Comparison of ENCODE assay signal across 8 cellular contexts in genomic region chr17:77957869-77958715, GRCh38. TPM values are rescaled to one million over a fixed set of nuclear protein-coding genes. Genes with fewer than 3 reads are reported as not detected.
DNase-seq lines count a peak whose midpoint lies in the region; ATAC-seq and TF ChIP-seq lines count a peak whose summit lies in the region.

Gene TNRC6C (plus strand): TSS chr17:77958703. CDS start chr17:78004207, 45,504 bp downstream.

- H3K4me3 ChIP-seq in mucosa of rectum (ENCODE audit: low read length in 2 of 2): peak within 1 kb of the TSS; percentile 81 to 82

- H3K27ac ChIP-seq in mucosa of rectum (ENCODE audit: low read depth in 2 of 2, low read length in 2 of 2): peak within 1 kb of the TSS; percentile 38 to 53

- H3K4me1 Mint-ChIP-seq in activated T-cell treated with anti-CD3 and anti-CD28 coated beads, Interleukin-2, amount 50 U/mL, for 24 hours (ENCODE audit: low read depth): peaks cover 46% of the 10 kb centered on the region

- H3K9me3 ChIP-seq in mucosa of rectum (ENCODE audit: control insufficient read depth in 2 of 2, low read length in 2 of 2): no peaks in the 10 kb centered on the region

- peaks cover 5% of the 10 kb centered on the region for H3K27me3 Mint-ChIP-seq in activated T-cell treated with anti-CD3 and anti-CD28 coated beads, Interleukin-2, amount 50 U/mL, for 24 hours

- no peak for TF ChIP-seq RAD21 in Ishikawa (IDR thresholded peaks at IDR 0.05; ENCODE audit: low read depth)

- H3K4me3 Mint-ChIP-seq in activated T-cell treated with anti-CD3 and anti-CD28 coated beads, Interleukin-2, amount 50 U/mL, for 24 hours: peak within 1 kb of the TSS; percentile 92

- H3K9me3 Mint-ChIP-seq in activated T-cell treated with anti-CD3 and anti-CD28 coated beads, Interleukin-2, amount 50 U/mL, for 24 hours: no peaks in the 10 kb centered on the region

- peak within 1 kb of the TSS; percentile 90 for H3K27ac Mint-ChIP-seq in activated T-cell treated with anti-CD3 and anti-CD28 coated beads, Interleukin-2, amount 50 U/mL, for 24 hours

- H3K27me3 ChIP-seq in mucosa of rectum (ENCODE audit: control insufficient read depth in 2 of 2, insufficient read depth in 2 of 2, low read length in 2 of 2): peaks cover 11 to 13% of the 10 kb centered on the region in 2 donors

- peak; percentile 84 for ATAC-seq in GM21529 (IDR thresholded peaks at IDR 0.05; ENCODE audit: unreplicated experiment)

- peaks cover 14 to 15% of the 10 kb centered on the region in 2 donors for H3K4me1 ChIP-seq in mucosa of rectum (ENCODE audit: control insufficient read depth in 2 of 2, insufficient read depth in 2 of 2, low read length in 2 of 2)

- DNase-seq in DMS153 (lab: John Stamatoyannopoulos, UW): peak; percentile 97
- peak; percentile 99 for DNase-seq in activated T-cell treated with anti-CD3 and anti-CD28 coated beads, Interleukin-2, amount 50 U/mL, for 24 hours
- DNase-seq in erythroblast (lab: John Stamatoyannopoulos, UW): peak; percentile 100
- peak; percentile 99 to 100 for DNase-seq in stimulated activated CD8-positive, alpha-beta memory T cell treated with anti-CD3 and anti-CD28 coated beads, Interleukin-4, amount 100 ng/mL, for 4 hours (ENCODE audit: low read depth in 2 of 2, low spot score in 1 of 2)

- peaks cover 15% of the 10 kb centered on the region for H3K36me3 Mint-ChIP-seq in activated T-cell treated with anti-CD3 and anti-CD28 coated beads, Interleukin-2, amount 50 U/mL, for 24 hours (ENCODE audit: low read depth)

- TF ChIP-seq POLR2A in erythroblast (IDR thresholded peaks at IDR 0.05; ENCODE audit: low read length): peak; percentile 99

- H3K9ac ChIP-seq in mucosa of rectum (ENCODE audit: low read depth in 1 of 2, low read length in 2 of 2): peak within 1 kb of the TSS; percentile 48 to 71

- H3K36me3 ChIP-seq in mucosa of rectum (ENCODE audit: control insufficient read depth in 2 of 2, insufficient read depth in 2 of 2, low read length in 2 of 2): no peaks in the 10 kb centered on the region

- TF ChIP-seq EP300 in Ishikawa (IDR thresholded peaks at IDR 0.05; ENCODE audit: borderline replicate concordance): 0 out of 2 replicates have a peak, but pooled peaks have one; percentile 19

TF ChIP-seq in Ishikawa, 13 proteins besides CTCF, POLR2A, EP300 and RAD21 (continues in another document):
- TF ChIP-seq MAX (IDR thresholded peaks at IDR 0.05): peak; percentile 81
- TF ChIP-seq ZBTB7A (IDR thresholded peaks at IDR 0.05; ENCODE audit: low read depth): 0 out of 2 replicates have a peak, but pooled peaks have one; percentile 25
- TF ChIP-seq EGR1 (IDR thresholded peaks at IDR 0.05): peak; percentile 12; the same call in 1 of the 2 replicates
- TF ChIP-seq TAF1 (IDR thresholded peaks at IDR 0.05; ENCODE audit: low read depth): peak; percentile 96
- peak; percentile 30 for TF ChIP-seq NFIC (IDR thresholded peaks at IDR 0.05)
- TF ChIP-seq, protein P1, sequence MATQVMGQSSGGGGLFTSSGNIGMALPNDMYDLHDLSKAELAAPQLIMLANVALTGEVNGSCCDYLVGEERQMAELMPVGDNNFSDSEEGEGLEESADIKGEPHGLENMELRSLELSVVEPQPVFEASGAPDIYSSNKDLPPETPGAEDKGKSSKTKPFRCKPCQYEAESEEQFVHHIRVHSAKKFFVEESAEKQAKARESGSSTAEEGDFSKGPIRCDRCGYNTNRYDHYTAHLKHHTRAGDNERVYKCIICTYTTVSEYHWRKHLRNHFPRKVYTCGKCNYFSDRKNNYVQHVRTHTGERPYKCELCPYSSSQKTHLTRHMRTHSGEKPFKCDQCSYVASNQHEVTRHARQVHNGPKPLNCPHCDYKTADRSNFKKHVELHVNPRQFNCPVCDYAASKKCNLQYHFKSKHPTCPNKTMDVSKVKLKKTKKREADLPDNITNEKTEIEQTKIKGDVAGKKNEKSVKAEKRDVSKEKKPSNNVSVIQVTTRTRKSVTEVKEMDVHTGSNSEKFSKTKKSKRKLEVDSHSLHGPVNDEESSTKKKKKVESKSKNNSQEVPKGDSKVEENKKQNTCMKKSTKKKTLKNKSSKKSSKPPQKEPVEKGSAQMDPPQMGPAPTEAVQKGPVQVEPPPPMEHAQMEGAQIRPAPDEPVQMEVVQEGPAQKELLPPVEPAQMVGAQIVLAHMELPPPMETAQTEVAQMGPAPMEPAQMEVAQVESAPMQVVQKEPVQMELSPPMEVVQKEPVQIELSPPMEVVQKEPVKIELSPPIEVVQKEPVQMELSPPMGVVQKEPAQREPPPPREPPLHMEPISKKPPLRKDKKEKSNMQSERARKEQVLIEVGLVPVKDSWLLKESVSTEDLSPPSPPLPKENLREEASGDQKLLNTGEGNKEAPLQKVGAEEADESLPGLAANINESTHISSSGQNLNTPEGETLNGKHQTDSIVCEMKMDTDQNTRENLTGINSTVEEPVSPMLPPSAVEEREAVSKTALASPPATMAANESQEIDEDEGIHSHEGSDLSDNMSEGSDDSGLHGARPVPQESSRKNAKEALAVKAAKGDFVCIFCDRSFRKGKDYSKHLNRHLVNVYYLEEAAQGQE (IDR thresholded peaks at IDR 0.05; ENCODE audit: low read depth): no peak
- peak; percentile 96 for TF ChIP-seq USF1 (IDR thresholded peaks at IDR 0.05)
- no peak; the same call in 1 of the 2 replicates for TF ChIP-seq YY1 (IDR thresholded peaks at IDR 0.05; ENCODE audit: low read depth)
- TF ChIP-seq FOXM1 (IDR thresholded peaks at IDR 0.05; ENCODE audit: borderline replicate concordance, low read depth): no peak
- no peak; the same call in 1 of the 2 replicates for TF ChIP-seq CREB1 (IDR thresholded peaks at IDR 0.05; ENCODE audit: low read depth)
- TF ChIP-seq TCF12 (IDR thresholded peaks at IDR 0.05; ENCODE audit: low read depth): peak; percentile 68; the same call in 1 of the 2 replicates
- TF ChIP-seq CEBPB (IDR thresholded peaks at IDR 0.05): no peak; the same call in 1 of the 2 replicates

TF ChIP-seq in PFSK-1, 5 proteins besides CTCF, POLR2A, EP300 and RAD21:
- TF ChIP-seq, protein P1 (IDR thresholded peaks at IDR 0.05; ENCODE audit: insufficient read depth in 1 of 2, low read depth in 2 of 2, low read length in 2 of 2): no peak
- TF ChIP-seq FOXP2 (optimal IDR thresholded peaks at IDR 0.05; ENCODE audit: borderline replicate concordance, extremely low read depth, extremely low read length, insufficient read depth) (peak; percentile 46), TAF1 (IDR thresholded peaks at IDR 0.05; ENCODE audit: borderline replicate concordance, insufficient read depth, low read length) (peak; percentile 75; the same call in 1 of the 2 replicates), SIN3A (IDR thresholded peaks at IDR 0.05; ENCODE audit: borderline replicate concordance, insufficient read depth, low read length) (no peak), POLR2AphosphoS5 (IDR thresholded peaks at IDR 0.05; ENCODE audit: low read depth, low read length) (peak; percentile 92)

RNA-seq across cellular contexts. Expression of gene TNRC6C, which starts in this region (rescaled TPM):
- polyA plus RNA-seq in PFSK-1 (2012; ENCODE audit: insufficient read length, low read depth): 0.53 TPM

Comparison
In these comparisons a context has a peak if more than half of its experiments do, and no peak if none do; other contexts are left out.
1. Peak in every context shown above with its lines: DNase-seq, ATAC-seq, H3K4me3 ChIP-seq and H3K27ac ChIP-seq.